Comparison of ENCODE assay signal across 22 cellular contexts in the genomic region with DNA sequence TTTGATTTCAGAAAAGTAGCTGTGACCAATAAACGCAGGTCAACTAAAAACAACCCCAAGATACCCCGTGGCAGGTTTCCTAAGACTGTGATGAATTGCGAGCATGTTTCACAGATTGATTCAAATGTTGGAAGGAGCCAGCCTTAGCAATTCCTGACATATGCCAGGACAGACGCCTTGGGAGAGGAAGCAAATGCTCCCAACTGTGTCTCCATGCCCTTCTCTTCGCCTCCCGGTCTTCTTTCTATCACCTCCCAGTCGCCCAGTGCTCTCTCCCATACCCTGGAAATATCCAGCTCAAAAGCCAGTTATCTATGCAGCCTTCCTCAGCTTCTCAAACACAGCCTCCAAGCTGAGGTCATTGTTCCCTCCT. TPM values are rescaled to one million over a fixed set of nuclear protein-coding genes. Genes with fewer than 3 reads are reported as not detected.
"Had no signal": no experiment of that assay in that cellular context is flagged by ENCODE, and none has a peak within 500 bp of the region (broad histone marks: within the 10 kb centered on the region; RNA-seq: fewer than 3 reads in every experiment).

No MANE protein-coding gene starts in this region.

- H3K27ac Mint-ChIP-seq: activated CD4-positive, alpha-beta T cell treated with anti-CD3 and anti-CD28 coated beads, Interleukin-2, amount 10 ng/mL, durations not matched to agents 7 days and 5 days; activated naive CD4-positive, alpha-beta T cell treated with anti-CD3 and anti-CD28 coated beads, Interleukin-2, amount 50 U/mL, for 24 hours; activated T-cell treated with anti-CD3 and anti-CD28 coated beads, Interleukin-2, amount 50 U/mL, for 72 hours; nephron progenitor cell; T-helper 1 cell treated with Interleukin-12 subunit alpha and Interleukin-12 subunit beta and Interleukin-4 antibody, amounts not matched to agents 30 μg/mL and 1 μg/mL, for 36 hours had no signal

- H3K27ac ChIP-seq: ascending aorta, breast epithelium, gastrocnemius medialis, heart left ventricle, left lung, prostate gland, transverse colon had no signal

- H3K36me3 Mint-ChIP-seq: activated naive CD4-positive, alpha-beta T cell treated with anti-CD3 and anti-CD28 coated beads, Interleukin-2, amount 50 U/mL, for 24 hours had no signal

- DNase-seq: activated CD4-positive, alpha-beta T cell treated with anti-CD3 and anti-CD28 coated beads, Interleukin-2, amount 10 ng/mL, durations not matched to agents 7 days and 5 days; activated CD8-positive, alpha-beta memory T cell treated with anti-CD3 and anti-CD28 coated beads for 24 hours; activated CD8-positive, alpha-beta memory T cell treated with anti-CD3 and anti-CD28 coated beads, Interleukin-2, amount 50 U/mL, for 48 hours; activated gamma-delta T cell; activated T-cell treated with anti-CD3 and anti-CD28 coated beads, Interleukin-2, amount 50 U/mL, for 72 hours; gastrocnemius medialis; heart left ventricle; left lung; nephron progenitor cell; right cardiac atrium; stimulated activated CD4-positive, alpha-beta T cell treated with anti-CD3 and anti-CD28 coated beads, Interleukin-2, amount 100 ng/mL, for 24 hours; stimulated activated naive CD4-positive, alpha-beta T cell treated with Interleukin-2 at 50 U/mL for 16 hours; transverse colon had no signal

- H3K4me1 Mint-ChIP-seq: activated CD4-positive, alpha-beta T cell treated with anti-CD3 and anti-CD28 coated beads, Interleukin-2, amount 10 ng/mL, durations not matched to agents 7 days and 5 days; activated naive CD4-positive, alpha-beta T cell treated with anti-CD3 and anti-CD28 coated beads, Interleukin-2, amount 50 U/mL, for 24 hours; nephron progenitor cell had no signal

- H3K27me3 ChIP-seq: ascending aorta, breast epithelium, gastrocnemius medialis, transverse colon had no signal

- ATAC-seq: activated CD4-positive, CD25-positive, alpha-beta regulatory T cell treated with anti-CD3 and anti-CD28 coated beads, Interleukin-2, amount 50 U/mL, for 24 hours; activated T-cell treated with anti-CD3 and anti-CD28 coated beads, Interleukin-2, amount 50 U/mL, for 72 hours; gastrocnemius medialis; heart left ventricle; left lung; right cardiac atrium had no signal

- H3K9me3 ChIP-seq: ascending aorta, breast epithelium, gastrocnemius medialis, heart left ventricle, left lung, prostate gland, transverse colon had no signal

- H3K36me3 ChIP-seq: ascending aorta, breast epithelium, gastrocnemius medialis, heart left ventricle, left lung, prostate gland, transverse colon had no signal

- H3K4me1 ChIP-seq: ascending aorta, breast epithelium, gastrocnemius medialis, heart left ventricle, left lung, prostate gland, transverse colon had no signal

- H3K9me3 Mint-ChIP-seq: activated CD4-positive, alpha-beta T cell treated with anti-CD3 and anti-CD28 coated beads, Interleukin-2, amount 10 ng/mL, durations not matched to agents 7 days and 5 days; activated naive CD4-positive, alpha-beta T cell treated with anti-CD3 and anti-CD28 coated beads, Interleukin-2, amount 50 U/mL, for 24 hours; activated T-cell treated with anti-CD3 and anti-CD28 coated beads, Interleukin-2, amount 50 U/mL, for 72 hours; T-helper 1 cell treated with Interleukin-12 subunit alpha and Interleukin-12 subunit beta and Interleukin-4 antibody, amounts not matched to agents 30 μg/mL and 1 μg/mL, for 36 hours had no signal

- H3K4me3 ChIP-seq: ascending aorta, breast epithelium, gastrocnemius medialis, heart left ventricle, left lung, prostate gland, transverse colon had no signal

- H3K4me3 Mint-ChIP-seq: activated CD4-positive, alpha-beta T cell treated with anti-CD3 and anti-CD28 coated beads, Interleukin-2, amount 10 ng/mL, durations not matched to agents 7 days and 5 days; activated naive CD4-positive, alpha-beta T cell treated with anti-CD3 and anti-CD28 coated beads, Interleukin-2, amount 50 U/mL, for 24 hours; activated T-cell treated with anti-CD3 and anti-CD28 coated beads, Interleukin-2, amount 50 U/mL, for 72 hours; nephron progenitor cell; T-helper 1 cell treated with Interleukin-12 subunit alpha and Interleukin-12 subunit beta and Interleukin-4 antibody, amounts not matched to agents 30 μg/mL and 1 μg/mL, for 36 hours had no signal

RNA-seq across cellular contexts. Expression of gene KIAA0319, which starts 32.0 kb away (rescaled TPM):
- total RNA-seq: ascending aorta, gastrocnemius medialis, kidney epithelial cell, lung microvascular endothelial cell, skeletal muscle tissue had no signal
- polyA plus RNA-seq: heart left ventricle, right cardiac atrium had no signal
